Comparison of ENCODE assay signal across 12 cellular contexts in the genomic region with DNA sequence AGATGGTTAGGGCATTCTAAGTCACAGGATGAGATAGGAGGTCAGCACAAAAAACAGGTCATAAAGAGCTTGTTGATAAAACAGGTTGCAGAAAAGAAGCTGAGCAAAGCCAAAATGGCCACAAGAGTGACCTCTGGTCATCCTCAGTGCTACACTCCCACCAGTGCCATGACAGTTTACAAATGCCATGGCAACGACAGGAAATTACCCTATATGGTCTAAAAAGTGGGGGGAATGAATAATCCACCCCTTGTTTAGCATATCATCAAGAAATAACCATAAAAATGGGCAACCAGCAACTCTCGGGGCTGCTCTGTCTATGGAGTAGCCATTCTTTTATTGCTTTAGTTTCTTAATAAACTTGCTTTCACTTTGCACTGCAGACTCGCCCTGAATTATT. TPM values are rescaled to one million over a fixed set of nuclear protein-coding genes. Genes with fewer than 3 reads are reported as not detected.
"Had no signal": no experiment of that assay in that cellular context is flagged by ENCODE, and none has a peak within 500 bp of the region (broad histone marks: within the 10 kb centered on the region; RNA-seq: fewer than 3 reads in every experiment).

No MANE protein-coding gene starts in this region.

RNA-seq across cellular contexts. Expression of a gene that starts 30.2 kb away (rescaled TPM):
- total RNA-seq: activated CD4-positive, alpha-beta memory T cell treated with anti-CD3 and anti-CD28 coated beads, Interleukin-2, amount 10 ng/mL, durations not matched to agents 7 days and 5 days; activated CD4-positive, alpha-beta T cell treated with anti-CD3 and anti-CD28 coated beads for 36 hours; activated CD4-positive, alpha-beta T cell treated with anti-CD3 and anti-CD28 coated beads, Interleukin-2, amount 10 ng/mL, durations not matched to agents 7 days and 5 days; activated CD8-positive, alpha-beta memory T cell treated with anti-CD3 and anti-CD28 coated beads, Interleukin-2, amount 10 ng/mL, durations not matched to agents 7 days and 5 days; activated CD8-positive, alpha-beta T cell treated with anti-CD3 and anti-CD28 coated beads, Interleukin-2, amount 10 ng/mL, durations not matched to agents 7 days and 5 days; activated naive CD8-positive, alpha-beta T cell treated with anti-CD3 and anti-CD28 coated beads, Interleukin-2, amount 10 ng/mL, durations not matched to agents 7 days and 5 days; activated T-helper 2 cell treated with anti-CD3 and anti-CD28 coated beads, Interferon-gamma antibody, Interleukin-2, Interleukin-4, amounts not matched to agents 10 μg/mL and 5 μg/mL and 100 μg/mL, durations not matched to agents 14 hours and 24 hours and 36 hours; ascending aorta; T-helper 1 cell treated with Interleukin-12 subunit alpha and Interleukin-12 subunit beta and Interleukin-4 antibody, amounts not matched to agents 30 ng/mL and 1 ng/mL, for 36 hours; T-helper 17 cell; T-helper 2 cell treated with Interferon-gamma antibody and Interleukin-4, amounts not matched to agents 100 ng/mL and 5 ng/mL, for 36 hours had no signal
- polyA plus RNA-seq: cardiac muscle cell had no signal
